ENCODE assay signal across 24 cellular contexts in genomic region chr14:94560782-94561655, GRCh38. TPM values are rescaled to one million over a fixed set of nuclear protein-coding genes. Genes with fewer than 3 reads are reported as not detected.
A peak's percentile ranks its signal among the peaks of the same experiment; 100 is the strongest.
DNase-seq lines count a peak whose midpoint lies in the region; ATAC-seq and TF ChIP-seq lines count a peak whose summit lies in the region.
"Had no signal": no experiment of that assay in that cellular context is flagged by ENCODE, and none has a peak within 500 bp of the region (broad histone marks: within the 10 kb centered on the region; RNA-seq: fewer than 3 reads in every experiment).

TSS of gene SERPINA4 (plus strand) at chr14:94561442. CDS start at chr14:94563483, 2,041 bp downstream.

- intact Hi-C loops in cardiac septum (cut with DNase I) (no loop called here), heart right ventricle (cut with DNase I) (no loop called here), right lobe of liver (cut with DNase I) (no loop called here)

- peak within 1 kb of the TSS; percentile 91 for H3K27ac Mint-ChIP-seq in progenitor cell of endocrine pancreas
- H3K27ac Mint-ChIP-seq: CD4-positive, alpha-beta T cell had no signal

- H3K4me3 Mint-ChIP-seq in progenitor cell of endocrine pancreas (ENCODE audit: low read depth) = peak within 1 kb of the TSS; percentile 47
- H3K4me3 Mint-ChIP-seq: CD4-positive, alpha-beta T cell had no signal

- TF ChIP-seq CTCF in heart right ventricle (IDR thresholded peaks at IDR 0.05) (no peak), right lobe of liver (IDR thresholded peaks at IDR 0.05) (no peak), progenitor cell of endocrine pancreas (IDR thresholded peaks at IDR 0.05; ENCODE audit: unreplicated experiment) (no peak)

- H3K4me3 ChIP-seq in heart right ventricle (no peak within 1 kb of the TSS), right lobe of liver (peak within 1 kb of the TSS; percentile 22 to 62 (median 58)), MG63 (no peak within 1 kb of the TSS)
- H3K4me3 ChIP-seq: BLaER1, GM12878 had no signal

- no peaks in the 10 kb centered on the region for H3K27me3 Mint-ChIP-seq in progenitor cell of endocrine pancreas

- H3K27ac ChIP-seq in heart right ventricle (no peak within 1 kb of the TSS), right lobe of liver (peak within 1 kb of the TSS; percentile 63 to 81 (median 74))
- H3K27ac ChIP-seq: 22Rv1, BLaER1 had no signal

- ATAC-seq in heart right ventricle (no peak), right lobe of liver (peak; percentile 68 to 77 (median 70))
- ATAC-seq: GM12878 had no signal

- peak; percentile 17 for TF ChIP-seq POLR2A in right lobe of liver (IDR thresholded peaks at IDR 0.05)

- WGBS in heart right ventricle, 2 donors = 79 to 81% methylated on average over 11 of the region's 11 CpGs
- WGBS in right lobe of liver (ENCODE audit: insufficient coverage, low coverage, low lambda C conversion rate, missing lambda C conversion rate) = 23% methylated on average over 2 of the region's 11 CpGs

- H3K9me3 ChIP-seq in heart right ventricle = peaks cover 0 to 8% (median 0%) of the 10 kb centered on the region in 11 donors
- H3K9me3 ChIP-seq in right lobe of liver = no peaks in the 10 kb centered on the region
- H3K9me3 ChIP-seq in MG63 = no peaks in the 10 kb centered on the region

- H3K36me3 Mint-ChIP-seq in progenitor cell of endocrine pancreas (ENCODE audit: insufficient read depth) = peaks cover 16% of the 10 kb centered on the region

- H3K36me3 ChIP-seq in heart right ventricle (no peaks in the 10 kb centered on the region), right lobe of liver (peaks cover 0 to 3% (median 0%) of the 10 kb centered on the region in 4 donors), MG63 (no peaks in the 10 kb centered on the region)
- H3K36me3 ChIP-seq: BLaER1 had no signal

- H3K9me3 Mint-ChIP-seq in progenitor cell of endocrine pancreas (ENCODE audit: low read depth) = peaks cover 17% of the 10 kb centered on the region
- H3K9me3 Mint-ChIP-seq: CD4-positive, alpha-beta T cell had no signal

- H3K27me3 ChIP-seq in heart right ventricle (peaks cover 0 to 12% (median 0%) of the 10 kb centered on the region in 7 donors), right lobe of liver (no peaks in the 10 kb centered on the region), MG63 (no peaks in the 10 kb centered on the region)
- H3K27me3 ChIP-seq: BLaER1 had no signal

- peaks cover 29% of the 10 kb centered on the region for H3K4me1 Mint-ChIP-seq in progenitor cell of endocrine pancreas (ENCODE audit: low read depth)

- DNase-seq in cardiac septum (ENCODE audit: low spot score) (peak; percentile 35), heart right ventricle (no peak), right lobe of liver (peak in 1 of 3 donors; percentile 78), progenitor cell of endocrine pancreas (ENCODE audit: low spot score, unreplicated experiment) (no peak), NCI-H1694 (lab: John Stamatoyannopoulos, UW) (no peak), NCI-H82 (lab: John Stamatoyannopoulos, UW) (no peak), MG63 (no peak)
- no peak for DNase-seq in activated CD4-positive, CD25-positive, alpha-beta regulatory T cell (lab: John Stamatoyannopoulos, UW)
- DNase-seq: ACHN; CD4-positive, alpha-beta T cell; COR-L47; DMS 273 treated with DMSO at 0.1 percent for 48 hours; DMS79 treated with DMSO at 0.1 percent for 48 hours; KG1; NCI-H1105; NCI-H146; NCI-H2081; NCI-H2171; NCI-H524 treated with DMSO at 0.1 percent for 48 hours; OCI-M1; Right ventricle myocardium superior had no signal

- H3K4me1 ChIP-seq in heart right ventricle = no peaks in the 10 kb centered on the region
- peaks cover 0 to 59% (median 16%) of the 10 kb centered on the region in 4 donors for H3K4me1 ChIP-seq in right lobe of liver

RNA-seq across cellular contexts. Expression of gene SERPINA4, which starts in this region (rescaled TPM):
- not detected for total RNA-seq in cardiac septum
- total RNA-seq in heart right ventricle = not detected
- polyA plus RNA-seq in heart right ventricle = not detected
- 100 to 1,000 TPM in 4 of 6 experiments, 10 to 100 TPM in 2; 41.2 to 204 (median 145) TPM for total RNA-seq in right lobe of liver
- 5.9 and 7.3 TPM in 2 replicates for total RNA-seq in progenitor cell of endocrine pancreas
- not detected in 2 replicates for total RNA-seq in MG63 (2014; rRNA removed; shearing (Covaris generic); ENCODE audit: low replicate concordance)
- total RNA-seq: CD4-positive, alpha-beta T cell; Right ventricle myocardium superior had no signal
- polyA plus RNA-seq: GM12878 had no signal

Comparison
In these comparisons a context has a peak if more than half of its experiments do, and no peak if none do; other contexts are left out.
1. Peak in DNase-seq in cardiac septum; RNA of the gene not detected or under 1 TPM.
2. ATAC-seq: peak in right lobe of liver (4 of 4); none in heart right ventricle (0 of 8).
3. H3K27ac ChIP-seq: peak in right lobe of liver (3 of 3); none in heart right ventricle (0 of 10).
4. H3K4me3 ChIP-seq: peak in right lobe of liver (3 of 3); none in heart right ventricle (0 of 10) and MG63 (single experiment).